In the genomic region with DNA sequence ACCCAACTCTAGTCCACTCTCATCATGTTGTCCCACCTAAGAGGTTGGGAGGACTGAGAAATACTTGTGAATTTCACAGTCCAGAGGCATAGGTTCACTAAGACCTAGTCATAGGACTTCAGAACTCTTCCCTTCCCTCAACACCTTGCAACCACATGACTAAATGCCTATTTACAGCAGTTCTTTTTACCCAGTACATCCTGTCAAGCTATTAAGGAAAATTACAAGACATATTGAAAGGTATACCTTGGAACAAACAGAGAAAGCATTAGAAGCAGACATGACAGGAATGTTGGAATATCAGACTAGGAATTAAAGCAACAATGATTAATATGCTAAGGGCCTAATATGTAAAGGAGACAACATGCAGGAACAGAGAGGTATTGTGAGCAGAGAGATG, we compare ENCODE assay signal across 22 cellular contexts.
DNase-seq lines count a peak whose midpoint lies in the region; ATAC-seq, FAIRE-seq and TF ChIP-seq lines count a peak whose summit lies in the region.
"Had no signal": no experiment of that assay in that cellular context is flagged by ENCODE, and none has a peak within 500 bp of the region (broad histone marks: within the 10 kb centered on the region; RNA-seq: fewer than 3 reads in every experiment).

No MANE protein-coding gene starts in this region.

- TF ChIP-seq CTCF in A673 (conservative IDR thresholded peaks at IDR 0.05; ENCODE audit: low read depth, low read length): no peak
- TF ChIP-seq CTCF in endothelial cell of umbilical vein (IDR thresholded peaks at IDR 0.05; ENCODE audit: extremely low read depth in 1 of 2, insufficient read depth in 1 of 2, low read depth in 1 of 2, low read length in 2 of 2): no peak
- TF ChIP-seq CTCF in neural progenitor cell (IDR thresholded peaks at IDR 0.05): no peak
- no peak for TF ChIP-seq CTCF in thyroid gland (IDR thresholded peaks at IDR 0.05)

- no peaks in the 10 kb centered on the region for H4K20me1 ChIP-seq in endothelial cell of umbilical vein (replicated peaks; ENCODE audit: control insufficient read depth, extremely low read depth, insufficient read depth, low read length)
- no peaks in the 10 kb centered on the region for H4K20me1 ChIP-seq in neural progenitor cell (ENCODE audit: low read depth)
- H4K20me1 ChIP-seq: BLaER1 had no signal

- POLR2A ChIA-PET in A673 (lab: Charles Lee; ENCODE audit: low non-redundant PET): no interaction called here
- POLR2A ChIA-PET in endothelial cell of umbilical vein (lab: Charles Lee): no interaction called here

- no peaks in the 10 kb centered on the region for H3K36me3 Mint-ChIP-seq in neural progenitor cell
- H3K36me3 Mint-ChIP-seq: CD14-positive monocyte; CD4-positive, alpha-beta memory T cell; CD4-positive, CD25-positive, alpha-beta regulatory T cell had no signal

- H3K27ac ChIP-seq in A673 (ENCODE audit: low read depth, low read length, poor library complexity, severe bottlenecking): no peak overlapping the region
- no peak overlapping the region for H3K27ac ChIP-seq in endothelial cell of umbilical vein (ENCODE audit: insufficient read depth, low read depth, low read length)
- H3K27ac ChIP-seq in neural progenitor cell: no peak overlapping the region
- H3K27ac ChIP-seq in thyroid gland: no peak overlapping the region
- H3K27ac ChIP-seq: 22Rv1, A549, BLaER1 had no signal

- intact Hi-C loops in A673 (cut with micrococcal nuclease; ENCODE audit: unreplicated experiment): no loop called here
- intact Hi-C loops in endothelial cell of umbilical vein (cut with micrococcal nuclease): no loop called here
- intact Hi-C loops in thyroid gland (cut with DNase I): no loop called here

- H3K9ac ChIP-seq in endothelial cell of umbilical vein (replicated peaks; ENCODE audit: extremely low read depth, insufficient read depth, low read length) (no peak overlapping the region), neural progenitor cell (no peak overlapping the region)
- H3K9ac ChIP-seq: BLaER1 had no signal

- H3K36me3 ChIP-seq in A673 (ENCODE audit: insufficient read depth, low read length, poor library complexity, severe bottlenecking) (no peaks in the 10 kb centered on the region), endothelial cell of umbilical vein (ENCODE audit: control insufficient read depth in 2 of 2, extremely low read depth in 1 of 2, insufficient read depth in 2 of 2, low read length in 2 of 2) (no peaks in the 10 kb centered on the region), neural progenitor cell (no peaks in the 10 kb centered on the region), thyroid gland (no peaks in the 10 kb centered on the region)
- H3K36me3 ChIP-seq: BE2C, BLaER1 had no signal

- dilution Hi-C loops in endothelial cell of umbilical vein (cut with MboI; ENCODE audit: extremely low pct_ligation_motif_present, low sequenced_read_pairs): no loop called here

- H3K9me3 Mint-ChIP-seq in neural progenitor cell: peaks cover 3% of the 10 kb centered on the region

- H3K4me3 Mint-ChIP-seq in neural progenitor cell: no peak overlapping the region
- H3K4me3 Mint-ChIP-seq: CD14-positive monocyte; CD4-positive, alpha-beta memory T cell; CD4-positive, CD25-positive, alpha-beta regulatory T cell had no signal

- TF ChIP-seq POLR2A in endothelial cell of umbilical vein (IDR thresholded peaks at IDR 0.05; ENCODE audit: low read depth, low read length) (no peak), thyroid gland (IDR thresholded peaks at IDR 0.05) (no peak)

- H3K27ac Mint-ChIP-seq in neural progenitor cell: no peak overlapping the region
- H3K27ac Mint-ChIP-seq: CD14-positive monocyte; CD4-positive, alpha-beta memory T cell; CD4-positive, CD25-positive, alpha-beta regulatory T cell had no signal

- ATAC-seq in HG03135 (IDR thresholded peaks at IDR 0.05; ENCODE audit: unreplicated experiment): no peak
- ATAC-seq: A549 had no signal

- no peaks in the 10 kb centered on the region for H3F3A ChIP-seq in neural progenitor cell (ENCODE audit: low read depth)

- no peaks in the 10 kb centered on the region for H3K9me1 ChIP-seq in endothelial cell of umbilical vein (replicated peaks; ENCODE audit: control insufficient read depth, extremely low read depth, insufficient read depth, low read length)

- H3K4me2 ChIP-seq in endothelial cell of umbilical vein (ENCODE audit: insufficient read depth, low read length) (no peak overlapping the region), neural progenitor cell (no peak overlapping the region)
- H3K4me2 ChIP-seq: A549, BLaER1 had no signal

- peaks cover 43% of the 10 kb centered on the region for H3K9me3 ChIP-seq in A673 (ENCODE audit: low read depth, low read length, poor library complexity, severe bottlenecking)
- no peaks in the 10 kb centered on the region for H3K9me3 ChIP-seq in endothelial cell of umbilical vein (replicated peaks; ENCODE audit: control insufficient read depth, insufficient read depth, low read length)
- H3K9me3 ChIP-seq in neural progenitor cell (ENCODE audit: low read depth): no peaks in the 10 kb centered on the region
- no peaks in the 10 kb centered on the region for H3K9me3 ChIP-seq in thyroid gland
- H3K9me3 ChIP-seq: A549, BE2C, BLaER1, Caco-2 had no signal

- H3K27me3 Mint-ChIP-seq in neural progenitor cell (ENCODE audit: insufficient read depth, low read depth): no peaks in the 10 kb centered on the region
- H3K27me3 Mint-ChIP-seq: CD4-positive, alpha-beta memory T cell; CD4-positive, CD25-positive, alpha-beta regulatory T cell had no signal

- H3K4me1 Mint-ChIP-seq in neural progenitor cell: peaks cover 7% of the 10 kb centered on the region
- H3K4me1 Mint-ChIP-seq: CD14-positive monocyte; CD4-positive, alpha-beta memory T cell; CD4-positive, CD25-positive, alpha-beta regulatory T cell had no signal

- H2AFZ ChIP-seq in endothelial cell of umbilical vein (ENCODE audit: low read depth, low read length) (peak overlapping the region; percentile 34), neural progenitor cell (replicated peaks) (peak overlapping the region; percentile 10)

- H3K79me2 ChIP-seq in endothelial cell of umbilical vein (ENCODE audit: control insufficient read depth, insufficient read depth, low read length) (no peaks in the 10 kb centered on the region), neural progenitor cell (ENCODE audit: low read depth) (no peaks in the 10 kb centered on the region)

- DNase-seq in A673 (ENCODE audit: low spot score) (peak; percentile 3), endothelial cell of umbilical vein (ENCODE audit: low read depth, low spot score) (peak; percentile 9), neural progenitor cell (ENCODE audit: low spot score) (no peak), thyroid gland (no peak), GM19238 (ENCODE audit: insufficient read length, low spot score) (no peak)
- DNase-seq: ACHN; C1 segment of cervical spinal cord; Caco-2; Calu3; CD4-positive, alpha-beta memory T cell; CD4-positive, CD25-positive, alpha-beta regulatory T cell; DMS79 treated with DMSO at 0.1 percent for 48 hours; GF-D8 had no signal

- BruUV-seq in A673 (replicated peaks; lab: Mats Ljungman, UMichigan): no TSS peak
- BruUV-seq in endothelial cell of umbilical vein (replicated peaks; lab: Mats Ljungman, UMichigan): no TSS peak

- H3K4me1 ChIP-seq in A673 (ENCODE audit: insufficient read depth, low read length, poor library complexity, severe bottlenecking) (no peaks in the 10 kb centered on the region), endothelial cell of umbilical vein (ENCODE audit: control insufficient read depth, extremely low read depth, insufficient read depth, low read length) (peaks cover 11% of the 10 kb centered on the region), neural progenitor cell (no peaks in the 10 kb centered on the region), thyroid gland (no peaks in the 10 kb centered on the region)
- H3K4me1 ChIP-seq: A549, BLaER1, Caco-2 had no signal

- CTCF ChIA-PET in A673 (lab: Charles Lee): no interaction called here
- CTCF ChIA-PET in endothelial cell of umbilical vein (lab: Charles Lee): no interaction called here

- no peaks in the 10 kb centered on the region for H3K27me3 ChIP-seq in A673 (replicated peaks; ENCODE audit: insufficient read depth, low read depth, low read length, poor library complexity)
- H3K27me3 ChIP-seq in endothelial cell of umbilical vein (ENCODE audit: control insufficient read depth in 2 of 2, insufficient read depth in 2 of 2, low read length in 2 of 2): no peaks in the 10 kb centered on the region
- H3K27me3 ChIP-seq in neural progenitor cell: no peaks in the 10 kb centered on the region
- H3K27me3 ChIP-seq in thyroid gland: no peaks in the 10 kb centered on the region
- H3K27me3 ChIP-seq: BE2C, BLaER1 had no signal

- no peak for FAIRE-seq in endothelial cell of umbilical vein (lab: Jason Lieb, UNC)
- FAIRE-seq: A549, D721Med, G401.6, GM12891 had no signal

- H3K4me3 ChIP-seq in A673 (ENCODE audit: low read depth, low read length, poor library complexity, severe bottlenecking) (no peak overlapping the region), endothelial cell of umbilical vein (replicated peaks in 1 of 3; ENCODE audit: insufficient read depth in 1 of 3, low read depth in 1 of 3, low read length in 3 of 3) (no peak overlapping the region), neural progenitor cell (no peak overlapping the region), thyroid gland (replicated peaks in 1 of 3) (no peak overlapping the region)
- H3K4me3 ChIP-seq: A549, BLaER1 had no signal

TF ChIP-seq in endothelial cell of umbilical vein, 7 proteins besides CTCF, POLR2A, EP300 and RAD21:
- TF ChIP-seq FOS (IDR thresholded peaks at IDR 0.05; ENCODE audit: borderline replicate concordance, insufficient read depth, low read length) (no peak), JUN (IDR thresholded peaks at IDR 0.05; ENCODE audit: borderline replicate concordance, insufficient read depth, insufficient read length, low read depth) (no peak), MYC (IDR thresholded peaks at IDR 0.05; ENCODE audit: low read depth, low read length) (no peak), EZH2 (IDR thresholded peaks at IDR 0.05; ENCODE audit: borderline replicate concordance, low read depth, low read length, severe bottlenecking) (no peak), GATA2 (IDR thresholded peaks at IDR 0.05; ENCODE audit: insufficient read depth, insufficient read length, low read depth, low read length) (no peak), POLR2AphosphoS5 (IDR thresholded peaks at IDR 0.05; ENCODE audit: insufficient read depth, low read depth, low read length) (no peak)
- TF ChIP-seq, protein P1, sequence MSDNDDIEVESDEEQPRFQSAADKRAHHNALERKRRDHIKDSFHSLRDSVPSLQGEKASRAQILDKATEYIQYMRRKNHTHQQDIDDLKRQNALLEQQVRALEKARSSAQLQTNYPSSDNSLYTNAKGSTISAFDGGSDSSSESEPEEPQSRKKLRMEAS (IDR thresholded peaks at IDR 0.05; ENCODE audit: insufficient read depth, insufficient read length): no peak

Comparison
In these comparisons a context has a peak if more than half of its experiments do, and no peak if none do; other contexts are left out.
1. DNase-seq: peak in A673 (single experiment) and endothelial cell of umbilical vein (single experiment); none in neural progenitor cell (single experiment), thyroid gland (0 of 2) and GM19238 (single experiment).